Comparison of ENCODE assay signal across 24 cellular contexts in genomic region chr9:12760758-12761157, GRCh38. TPM values are rescaled to one million over a fixed set of nuclear protein-coding genes. Genes with fewer than 3 reads are reported as not detected.
"Had no signal": no experiment of that assay in that cellular context is flagged by ENCODE, and none has a peak within 500 bp of the region (broad histone marks: within the 10 kb centered on the region; RNA-seq: fewer than 3 reads in every experiment).

No MANE protein-coding gene starts in this region.

- H3K9me3 ChIP-seq: SK-N-SH had no signal

- H3K27ac ChIP-seq: brain microvascular endothelial cell, VCaP had no signal

- H3K4me1 Mint-ChIP-seq: activated CD4-positive, alpha-beta T cell treated with anti-CD3 and anti-CD28 coated beads, Interleukin-2, amount 10 ng/mL, durations not matched to agents 7 days and 5 days had no signal

- H3K36me3 Mint-ChIP-seq: activated CD4-positive, alpha-beta memory T cell treated with anti-CD3 and anti-CD28 coated beads for 36 hours; activated naive CD8-positive, alpha-beta T cell had no signal

- H3K36me3 ChIP-seq: brain microvascular endothelial cell had no signal

- H3K27me3 Mint-ChIP-seq: activated CD4-positive, alpha-beta memory T cell treated with anti-CD3 and anti-CD28 coated beads for 36 hours; activated CD4-positive, alpha-beta T cell treated with anti-CD3 and anti-CD28 coated beads, Interleukin-2, amount 10 ng/mL, durations not matched to agents 7 days and 5 days; activated naive CD8-positive, alpha-beta T cell had no signal

- H3K27ac Mint-ChIP-seq: activated CD4-positive, alpha-beta memory T cell treated with anti-CD3 and anti-CD28 coated beads for 36 hours; activated CD4-positive, alpha-beta T cell treated with anti-CD3 and anti-CD28 coated beads, Interleukin-2, amount 10 ng/mL, durations not matched to agents 7 days and 5 days; activated naive CD4-positive, alpha-beta T cell treated with anti-CD3 and anti-CD28 coated beads for 36 hours; activated naive CD8-positive, alpha-beta T cell had no signal

- H3K27me3 ChIP-seq: brain microvascular endothelial cell had no signal

- DNase-seq: activated CD4-positive, alpha-beta memory T cell treated with anti-CD3 and anti-CD28 coated beads for 36 hours; activated CD4-positive, alpha-beta T cell treated with anti-CD3 and anti-CD28 coated beads, Interleukin-2, amount 10 ng/mL, durations not matched to agents 7 days and 5 days; activated CD4-positive, CD25-positive, alpha-beta regulatory T cell; activated CD8-positive, alpha-beta memory T cell treated with anti-CD3 and anti-CD28 coated beads for 24 hours; activated gamma-delta T cell; activated naive CD4-positive, alpha-beta T cell treated with anti-CD3 and anti-CD28 coated beads for 36 hours; activated T-cell treated with anti-CD3 and anti-CD28 coated beads, Interleukin-2, amount 50 U/mL, for 4 hours; amygdala; brain microvascular endothelial cell; cerebellar nuclear complex; NCI-H1048; NCI-H146; NCI-H187 treated with DMSO at 0.1 percent for 48 hours; NCI-H2081 treated with DMSO at 0.1 percent for 48 hours; NCI-H446; NCI-H526; NCI-H774; RPMI8226; SK-N-SH; T-helper 1 cell had no signal

- H3K4me3 Mint-ChIP-seq: activated CD4-positive, alpha-beta memory T cell treated with anti-CD3 and anti-CD28 coated beads for 36 hours; activated CD4-positive, alpha-beta T cell treated with anti-CD3 and anti-CD28 coated beads, Interleukin-2, amount 10 ng/mL, durations not matched to agents 7 days and 5 days; activated naive CD4-positive, alpha-beta T cell treated with anti-CD3 and anti-CD28 coated beads for 36 hours; activated naive CD8-positive, alpha-beta T cell; activated T-cell treated with anti-CD3 and anti-CD28 coated beads, Interleukin-2, amount 50 U/mL, for 4 hours had no signal

RNA-seq across cellular contexts. Expression of gene LURAP1L, which starts 14.1 kb away (rescaled TPM):
- total RNA-seq: activated CD4-positive, alpha-beta memory T cell treated with anti-CD3 and anti-CD28 coated beads for 36 hours; activated CD4-positive, alpha-beta T cell treated with anti-CD3 and anti-CD28 coated beads, Interleukin-2, amount 10 ng/mL, durations not matched to agents 7 days and 5 days; activated naive CD4-positive, alpha-beta T cell treated with anti-CD3 and anti-CD28 coated beads for 36 hours; activated T-cell treated with anti-CD3 and anti-CD28 coated beads, Interleukin-2, amount 50 U/mL, for 4 hours; OCI-LY7; T-helper 2 cell treated with Interferon-gamma antibody and Interleukin-4, amounts not matched to agents 100 ng/mL and 5 ng/mL, for 36 hours had no signal
